ENCODE assay signal across 16 cellular contexts in genomic region chr14:23910876-23911210, GRCh38. TPM values are rescaled to one million over a fixed set of nuclear protein-coding genes. Genes with fewer than 3 reads are reported as not detected.
A peak's percentile ranks its signal among the peaks of the same experiment; 100 is the strongest.
DNase-seq lines count a peak whose midpoint lies in the region; TF ChIP-seq lines count a peak whose summit lies in the region.
"Had no signal": no experiment of that assay in that cellular context is flagged by ENCODE, and none has a peak within 500 bp of the region (broad histone marks: within the 10 kb centered on the region; RNA-seq: fewer than 3 reads in every experiment).

No MANE protein-coding gene starts in this region.

- H3K23me2 ChIP-seq in H9 (ENCODE audit: insufficient read length, low read depth, low read length, poor library complexity, severe bottlenecking), result no peaks in the 10 kb centered on the region

- TF ChIP-seq EP300 in esophagus muscularis mucosa (IDR thresholded peaks at IDR 0.05), result no peak

- peaks cover 0 to 11% of the 10 kb centered on the region in 2 experiments; a peak in 2 of 5 replicates for H3K9me3 Mint-ChIP-seq in H9

- H3K79me1 ChIP-seq in H9 (ENCODE audit: insufficient read depth, low read depth, low read length, poor library complexity, severe bottlenecking), result no peaks in the 10 kb centered on the region

- H3K9ac ChIP-seq in H9 (ENCODE audit: extremely low read depth, insufficient read length, low read length) (no peak overlapping the region), SU-DHL-6 (ENCODE audit: low read length) (no peak overlapping the region)

- H4K20me1 ChIP-seq in H9 (ENCODE audit: control insufficient read depth, insufficient read depth, insufficient read length), result no peaks in the 10 kb centered on the region
- no peaks in the 10 kb centered on the region for H4K20me1 ChIP-seq in SU-DHL-6 (ENCODE audit: low read depth, low read length)

- H3K4me3 Mint-ChIP-seq in H9, result no peak overlapping the region; a peak in 1 of 5 replicates
- H3K4me3 Mint-ChIP-seq: CD4-positive, CD25-positive, alpha-beta regulatory T cell had no signal

- H3K36me3 ChIP-seq in SU-DHL-6 (ENCODE audit: low read length), result no peaks in the 10 kb centered on the region
- no peaks in the 10 kb centered on the region for H3K36me3 ChIP-seq in esophagus muscularis mucosa
- H3K36me3 ChIP-seq: BE2C, MG63 had no signal

- H3K4me3 ChIP-seq in SU-DHL-6 (ENCODE audit: insufficient read depth, low read length, poor library complexity, severe bottlenecking), result no peak overlapping the region
- H3K4me3 ChIP-seq in esophagus muscularis mucosa, result no peak overlapping the region
- H3K4me3 ChIP-seq: MG63, PC-9 had no signal

- no peaks in the 10 kb centered on the region for H3F3A ChIP-seq in SU-DHL-6 (ENCODE audit: insufficient read depth)

- DNase-seq in H9 (no peak), esophagus muscularis mucosa (ENCODE audit: extremely low spot score) (peak; percentile 86), NCI-H2107 (lab: John Stamatoyannopoulos, UW) (no peak), NCI-H187 treated with DMSO at 0.1 percent for 48 hours (lab: John Stamatoyannopoulos, UW) (no peak), HUDEP-2 (lab: John Stamatoyannopoulos, UW; ENCODE audit: unreplicated experiment in 76 of 76) (no peak), NCI-H1930 (lab: John Stamatoyannopoulos, UW) (no peak)
- DNase-seq: KG1; NCI-H2081 treated with DMSO at 0.1 percent for 48 hours; NCI-H774; NK-92 treated with Interleukin-12 subunit alpha and Interleukin-12 subunit beta, amount 100 ng/mL, for 24 hours had no signal

- H4K8ac ChIP-seq in H9 (replicated peaks; ENCODE audit: insufficient read length, low read depth, low read length), result no peak overlapping the region

- peaks cover 2% of the 10 kb centered on the region; the same call in 1 of the 2 replicates for H3K27me3 Mint-ChIP-seq in H9 (ENCODE audit: low read depth)

- no peak for TF ChIP-seq POLR2A in esophagus muscularis mucosa (IDR thresholded peaks at IDR 0.05; ENCODE audit: low read depth)

- H2AFZ ChIP-seq in H9 (ENCODE audit: low read length) (no peak overlapping the region), SU-DHL-6 (ENCODE audit: low read depth, low read length, severe bottlenecking) (no peak overlapping the region)
- H2AFZ ChIP-seq: PC-9 had no signal

- no peaks in the 10 kb centered on the region for H3K79me2 ChIP-seq in H9 (ENCODE audit: insufficient read depth, low read length)
- H3K79me2 ChIP-seq in SU-DHL-6 (ENCODE audit: insufficient read depth, low read length), result no peaks in the 10 kb centered on the region

- H3K27me3 ChIP-seq in H9 (ENCODE audit: insufficient read depth, low read length) (no peaks in the 10 kb centered on the region), SU-DHL-6 (ENCODE audit: low read length) (0 out of 2 replicates have a peak, but pooled peaks cover 2% of the 10 kb centered on the region), esophagus muscularis mucosa (no peaks in the 10 kb centered on the region)
- H3K27me3 ChIP-seq: BE2C, MG63 had no signal

- H3K27ac ChIP-seq in C4-2B (no peak overlapping the region), H9 (ENCODE audit: insufficient read length, low read depth, low read length) (no peak overlapping the region), SU-DHL-6 (ENCODE audit: low read depth, low read length) (no peak overlapping the region), esophagus muscularis mucosa (replicated peaks in 1 of 4) (no peak overlapping the region)
- H3K27ac ChIP-seq: PC-9 had no signal

- no peak overlapping the region for H3K18ac ChIP-seq in H9 (ENCODE audit: insufficient read length, low read depth, low read length)

- no peak overlapping the region for H4K91ac ChIP-seq in H9 (ENCODE audit: insufficient read length, low read depth, low read length)

- H2BK20ac ChIP-seq in H9 (ENCODE audit: low read depth, low read length, poor library complexity, severe bottlenecking), result no peak overlapping the region

- no peak overlapping the region for H3K4ac ChIP-seq in H9 (ENCODE audit: low read depth, low read length)

- peak overlapping the region; percentile 18 to 84 (median 52); a peak in 3 of 7 replicates for H3K27ac Mint-ChIP-seq in H9
- H3K27ac Mint-ChIP-seq: CD4-positive, CD25-positive, alpha-beta regulatory T cell had no signal

- H3K36me3 Mint-ChIP-seq in H9 (ENCODE audit: insufficient read depth in 1 of 3, low read depth in 3 of 3), result peaks cover 0 to 9% (median 1%) of the 10 kb centered on the region in 3 experiments; a peak in 2 of 7 replicates
- H3K36me3 Mint-ChIP-seq: CD4-positive, CD25-positive, alpha-beta regulatory T cell had no signal

- no peak overlapping the region for H4K5ac ChIP-seq in H9 (ENCODE audit: insufficient read length, low read depth, low read length)

- intact Hi-C loops in esophagus muscularis mucosa (cut with DNase I), result loop anchor here (1.0 kb wide), 1 partner anchor 279 kb away; no protein-coding TSS in a partner anchor

- no peak overlapping the region for H2BK120ac ChIP-seq in H9 (ENCODE audit: low read depth, low read length, poor library complexity, severe bottlenecking)

- H2BK5ac ChIP-seq in H9 (ENCODE audit: insufficient read length, low read length), result no peak overlapping the region

- H3K9me3 ChIP-seq in H9 (ENCODE audit: control insufficient read depth, low read depth, low read length) (no peaks in the 10 kb centered on the region), SU-DHL-6 (ENCODE audit: insufficient read depth, low read length) (no peaks in the 10 kb centered on the region), esophagus muscularis mucosa (no peaks in the 10 kb centered on the region)
- H3K9me3 ChIP-seq: BE2C, MG63 had no signal

- H2AK5ac ChIP-seq in H9 (ENCODE audit: insufficient read length, low read length), result no peak overlapping the region

- H3K23ac ChIP-seq in H9 (ENCODE audit: insufficient read length, low read depth, low read length), result no peak overlapping the region

- H3K4me2 ChIP-seq in H9 (ENCODE audit: insufficient read depth, insufficient read length, low read length) (no peak overlapping the region), SU-DHL-6 (ENCODE audit: low read depth, low read length, poor library complexity, severe bottlenecking) (no peak overlapping the region)
- H3K4me2 ChIP-seq: PC-9 had no signal

- peaks cover 8 to 18% of the 10 kb centered on the region in 2 experiments for H3K4me1 Mint-ChIP-seq in H9
- H3K4me1 Mint-ChIP-seq: CD4-positive, CD25-positive, alpha-beta regulatory T cell had no signal

- TF ChIP-seq CTCF in C4-2B (conservative IDR thresholded peaks at IDR 0.05), result peak; percentile 63
- no peak; the same call in 2 of the 3 replicates for TF ChIP-seq CTCF in H9 (conservative IDR thresholded peaks at IDR 0.05)
- peak; percentile 7 for TF ChIP-seq CTCF in SU-DHL-6 (IDR thresholded peaks at IDR 0.05; ENCODE audit: insufficient read depth, low read length, poor library complexity, severe bottlenecking)
- TF ChIP-seq CTCF in esophagus muscularis mucosa (IDR thresholded peaks at IDR 0.05), result no peak

- WGBS in H9 (ENCODE audit: extremely low coverage, insufficient read length, low lambda C conversion rate), result no CpG with 5 or more reads among the region's 3 CpGs
- 87% methylated on average over 3 of the region's 3 CpGs for WGBS in esophagus muscularis mucosa

- H3K4me1 ChIP-seq in H9 (ENCODE audit: insufficient read depth, low read length), result 0 out of 2 replicates have a peak, but pooled peaks cover 2% of the 10 kb centered on the region
- H3K4me1 ChIP-seq in esophagus muscularis mucosa, result peaks cover 0 to 6% (median 3%) of the 10 kb centered on the region in 4 donors
- H3K4me1 ChIP-seq: BE2C had no signal

- no peak overlapping the region for H3K14ac ChIP-seq in H9 (ENCODE audit: insufficient read depth, low read length)

- no peak overlapping the region for H3K56ac ChIP-seq in H9 (ENCODE audit: insufficient read length, low read depth, low read length)

- no peak overlapping the region for H2BK12ac ChIP-seq in H9 (ENCODE audit: insufficient read length, low read depth, low read length)

- H2BK15ac ChIP-seq in H9 (ENCODE audit: low read depth, low read length), result no peak overlapping the region

- no peak overlapping the region for H3T11ph ChIP-seq in H9 (ENCODE audit: low read length)

- no peaks in the 10 kb centered on the region for H3K9me2 ChIP-seq in SU-DHL-6 (replicated peaks; ENCODE audit: insufficient read depth, low read length)

RNA-seq across cellular contexts. Expression of gene DHRS4, which starts 42.7 kb away (rescaled TPM):
- total RNA-seq in H9 (2021) (11.2 and 12.7 TPM in 2 replicates), esophagus muscularis mucosa (10 to 100 TPM; 37.1 to 54.4 (median 46.3) TPM)

Comparison
In these comparisons a context has a peak if more than half of its experiments do, and no peak if none do; other contexts are left out.
1. CTCF ChIP-seq: peak in C4-2B (single experiment) and SU-DHL-6 (single experiment); none in H9 (single experiment) and esophagus muscularis mucosa (0 of 3).